Comparison of ENCODE assay signal across 8 cellular contexts in the genomic region with DNA sequence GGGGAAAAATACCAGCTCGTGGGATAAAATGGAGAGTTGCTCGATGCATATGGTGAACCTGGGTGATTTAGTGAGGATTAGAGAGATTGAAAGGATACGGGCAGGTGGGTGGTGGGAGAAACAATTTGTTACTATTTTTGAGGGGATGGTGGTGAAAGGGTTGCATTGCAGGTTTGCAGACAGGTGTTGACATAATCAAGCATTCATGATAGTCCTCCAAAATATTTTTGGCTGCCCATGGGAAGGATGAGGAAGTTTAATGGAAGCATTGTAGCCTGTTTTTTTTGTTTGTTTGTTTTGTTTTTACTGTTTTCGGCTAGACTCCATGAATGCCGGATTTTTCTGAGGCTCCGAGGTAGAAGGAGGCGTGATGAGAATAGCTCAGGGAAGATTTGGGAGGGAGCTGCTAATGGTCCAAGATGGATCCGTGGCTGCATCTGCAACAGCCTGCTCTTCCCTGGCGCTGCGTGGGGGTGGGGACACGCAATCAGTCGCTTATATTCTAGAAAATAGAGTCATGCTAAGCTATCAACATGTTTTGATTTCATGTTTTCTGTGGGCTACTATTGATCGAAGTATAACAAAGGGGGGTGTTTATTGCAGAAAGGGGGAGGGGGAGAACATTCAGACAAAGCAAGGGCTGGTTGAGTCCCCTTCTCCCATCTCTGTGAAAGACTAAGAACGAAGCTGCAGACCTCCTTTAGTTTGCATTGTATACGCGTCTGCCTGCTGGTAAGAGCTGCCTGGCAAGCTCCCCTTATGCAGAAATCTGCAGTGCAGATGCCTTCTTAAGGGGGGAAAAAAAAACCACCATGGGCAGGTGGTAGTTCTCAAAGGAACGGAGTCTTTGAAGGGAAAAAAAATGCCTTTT. TPM values are rescaled to one million over a fixed set of nuclear protein-coding genes. Genes with fewer than 3 reads are reported as not detected.
DNase-seq lines count a peak whose midpoint lies in the region; ATAC-seq and TF ChIP-seq lines count a peak whose summit lies in the region.

No MANE protein-coding gene starts in this region.

- POLR2A ChIA-PET in CD4-positive, alpha-beta memory T cell (lab: Charles Lee; ENCODE audit: partially characterized antibody): interaction anchor here (0.8 to 4.0 kb wide), 8 partner anchors 8 to 1344 kb away, joined by 3 to 44 read pairs (median 3); partner anchors contain the start of genes ASRGL1 and ATL3

- peak overlapping the region; percentile 86 for H3K27ac ChIP-seq in CD4-positive, alpha-beta memory T cell (ENCODE audit: low read depth, low read length)

- peaks cover 0 to 2% (median 0%) of the 10 kb centered on the region in 8 donors for H3K9me3 Mint-ChIP-seq in CD4-positive, alpha-beta memory T cell

- H3K36me3 ChIP-seq in CD4-positive, alpha-beta memory T cell (ENCODE audit: insufficient read depth, low read length): no peaks in the 10 kb centered on the region

- H3K9me3 ChIP-seq in CD4-positive, alpha-beta memory T cell (ENCODE audit: control insufficient read depth in 1 of 2, low read length in 2 of 2): no peaks in the 10 kb centered on the region

- H3K4me1 Mint-ChIP-seq in CD4-positive, alpha-beta memory T cell: peaks cover 19 to 32% (median 27%) of the 10 kb centered on the region in 4 donors

- DNase-seq in CD4-positive, alpha-beta memory T cell: peak in 2 of 5 donors; percentile 4 to 55
- peak; percentile 50 for DNase-seq in NCI-H345 (lab: John Stamatoyannopoulos, UW)
- DNase-seq in amygdala (lab: John Stamatoyannopoulos, UW): peak in 44 of 56 donors; percentile 7 to 68 (median 38)
- DNase-seq in hypothalamus (lab: John Stamatoyannopoulos, UW): peak in 35 of 51 donors; percentile 2 to 81 (median 34)
- peak; percentile 78 for DNase-seq in retina
- DNase-seq in GM10266 (ENCODE audit: extremely low spot score): no peak
- no peak for DNase-seq in DMS153 (lab: John Stamatoyannopoulos, UW)

- no peak for TF ChIP-seq CTCF in GM10266 (IDR thresholded peaks at IDR 0.05; ENCODE audit: control insufficient read depth, insufficient read depth, low read depth, missing control alignments)

- peaks cover 0 to 1% of the 10 kb centered on the region in 2 donors for H3K27me3 Mint-ChIP-seq in CD4-positive, alpha-beta memory T cell

- peak overlapping the region; percentile 89 to 98 (median 92) for H3K4me3 Mint-ChIP-seq in CD4-positive, alpha-beta memory T cell

- peak; percentile 6 for ATAC-seq in GM21825 (IDR thresholded peaks at IDR 0.05; ENCODE audit: unreplicated experiment)

- intact Hi-C loops in CD4-positive, alpha-beta memory T cell (cut with micrococcal nuclease): loop anchor here (5.0 kb wide), 1 partner anchor 505 kb away; the partner anchor contains the start of gene STIP1

- peak overlapping the region; percentile 54 to 93 for H3K4me3 ChIP-seq in CD4-positive, alpha-beta memory T cell (ENCODE audit: low read length in 2 of 2)

- peaks cover 22% of the 10 kb centered on the region for H3K4me1 ChIP-seq in CD4-positive, alpha-beta memory T cell (ENCODE audit: insufficient read depth, low read length)

- peaks cover 0 to 8% of the 10 kb centered on the region in 2 donors for H3K36me3 Mint-ChIP-seq in CD4-positive, alpha-beta memory T cell

- no peaks in the 10 kb centered on the region for H3K27me3 ChIP-seq in CD4-positive, alpha-beta memory T cell (ENCODE audit: insufficient read depth, low read length)

- CTCF ChIA-PET in CD4-positive, alpha-beta memory T cell (lab: Charles Lee; ENCODE audit: partially characterized antibody): interaction anchor here (0.8 to 3.7 kb wide), 9 partner anchors 9 to 203 kb away, joined by 3 to 24 read pairs (median 3); partner anchors contain the start of gene ATL3

- peak overlapping the region; percentile 71 to 93 (median 90) for H3K27ac Mint-ChIP-seq in CD4-positive, alpha-beta memory T cell

RNA-seq across cellular contexts. Expression of gene RTN3, which starts 1.0 kb away (rescaled TPM):
- 10 to 100 TPM; 41.7 to 41.8 TPM for total RNA-seq in CD4-positive, alpha-beta memory T cell
- polyA plus RNA-seq in CD4-positive, alpha-beta memory T cell: 10 to 100 TPM; 43.9 to 72.9 TPM

RNA-seq across cellular contexts. Expression of gene ATL3, which starts 11.1 kb away (rescaled TPM):
- total RNA-seq in CD4-positive, alpha-beta memory T cell: 10 to 100 TPM; 40.4 to 43.3 TPM
- 10 to 100 TPM; 22.2 to 29.3 TPM for polyA plus RNA-seq in CD4-positive, alpha-beta memory T cell

Comparison
In these comparisons a context has a peak if more than half of its experiments do, and no peak if none do; other contexts are left out.
1. DNase-seq: peak in NCI-H345 (single experiment), amygdala (44 of 56), hypothalamus (35 of 51) and retina (single experiment); none in GM10266 (single experiment) and DMS153 (single experiment).